In genomic region chr17:1736348-1737281, GRCh38 we compare ENCODE assay signal across 9 cellular contexts. TPM values are rescaled to one million over a fixed set of nuclear protein-coding genes. Genes with fewer than 3 reads are reported as not detected.
DNase-seq lines count a peak whose midpoint lies in the region; FAIRE-seq and TF ChIP-seq lines count a peak whose summit lies in the region.
"Had no signal": no experiment of that assay in that cellular context is flagged by ENCODE, and none has a peak within 500 bp of the region (broad histone marks: within the 10 kb centered on the region; RNA-seq: fewer than 3 reads in every experiment).

No MANE protein-coding gene starts in this region.

- no peaks in the 10 kb centered on the region for H3K27me3 ChIP-seq in bronchial epithelial cell (ENCODE audit: control insufficient read depth, insufficient read depth, low read length)

- no peak overlapping the region for H3K4me3 ChIP-seq in bronchial epithelial cell (ENCODE audit: low read depth, low read length)

- FAIRE-seq in bronchial epithelial cell (lab: Jason Lieb, UNC): no peak
- FAIRE-seq: endometrium had no signal

- TF ChIP-seq CTCF in bronchial epithelial cell (IDR thresholded peaks at IDR 0.05; ENCODE audit: insufficient read depth, low read length, severe bottlenecking): no peak

- peak; percentile 91 for DNase-seq in Daoy (ENCODE audit: low read depth)
- DNase-seq in NCI-H1694 (lab: John Stamatoyannopoulos, UW): peak; percentile 28
- peak; percentile 64 for DNase-seq in bronchial epithelial cell (ENCODE audit: low read depth)
- peak; percentile 29 to 68 for DNase-seq in lung microvascular endothelial cell (ENCODE audit: low read depth in 2 of 2)
- no peak for DNase-seq in medulla oblongata (ENCODE audit: extremely low spot score)
- DNase-seq in COR-L47 (lab: John Stamatoyannopoulos, UW): no peak
- no peak for DNase-seq in hippocampal formation (lab: John Stamatoyannopoulos, UW)
- no peak for DNase-seq in C1 segment of cervical spinal cord (lab: John Stamatoyannopoulos, UW)

- peaks cover 17% of the 10 kb centered on the region for H3K36me3 ChIP-seq in bronchial epithelial cell (ENCODE audit: control insufficient read depth, insufficient read depth, low read length)

RNA-seq across cellular contexts. Expression of gene SERPINF2, which starts 6.1 kb away (rescaled TPM):
- total RNA-seq in Daoy (2014; rRNA removed; shearing (Covaris generic)): 0.06 and 0.80 TPM in 2 replicates
- total RNA-seq in bronchial epithelial cell: 0.79 and 1.5 TPM in 2 replicates
- total RNA-seq in lung microvascular endothelial cell: under 0.01 TPM in 1 of 2 replicates, not detected in the other

RNA-seq across cellular contexts. Expression of gene WDR81, which starts 12.1 kb away (rescaled TPM):
- total RNA-seq in Daoy (2014; rRNA removed; shearing (Covaris generic)): 16.5 and 16.7 TPM in 2 replicates
- total RNA-seq in bronchial epithelial cell (13.8 and 21.6 TPM in 2 replicates), lung microvascular endothelial cell (8.3 and 12.7 TPM in 2 replicates)

RNA-seq across cellular contexts. Expression of gene SERPINF1, which starts 25.2 kb away (rescaled TPM):
- 0.69 and 2.6 TPM in 2 replicates for total RNA-seq in Daoy (2014; rRNA removed; shearing (Covaris generic))
- total RNA-seq in bronchial epithelial cell (51.3 and 112 TPM in 2 replicates), lung microvascular endothelial cell (not detected in 2 replicates)

RNA-seq across cellular contexts. Expression of gene TLCD2, which starts 26.4 kb away (rescaled TPM):
- total RNA-seq in Daoy (2014; rRNA removed; shearing (Covaris generic)): 0.17 and 0.71 TPM in 2 replicates
- total RNA-seq in bronchial epithelial cell (4.5 and 19.1 TPM in 2 replicates), lung microvascular endothelial cell (0.87 and 1.2 TPM in 2 replicates)

RNA-seq across cellular contexts. Expression of gene PRPF8, which starts 51.9 kb away (rescaled TPM):
- 63.9 and 93.3 TPM in 2 replicates for total RNA-seq in Daoy (2014; rRNA removed; shearing (Covaris generic))
- total RNA-seq in bronchial epithelial cell (57.7 and 71.0 TPM in 2 replicates), lung microvascular endothelial cell (63.5 and 69.5 TPM in 2 replicates)

Comparison
In these comparisons a context has a peak if more than half of its experiments do, and no peak if none do; other contexts are left out.
1. DNase-seq: peak in Daoy (single experiment), NCI-H1694 (single experiment), bronchial epithelial cell (single experiment) and lung microvascular endothelial cell (2 of 2); none in medulla oblongata (single experiment), COR-L47 (single experiment), hippocampal formation (0 of 2) and C1 segment of cervical spinal cord (0 of 14).
2. RNA of gene SERPINF1, which starts 25.2 kb away (total RNA-seq): 51.3 to 112 TPM in bronchial epithelial cell; 0.69 to 2.6 TPM in Daoy and not detected in lung microvascular endothelial cell; every median in the first group is over 10 times any median in the second.